ENCODE assay signal across 36 cellular contexts in the genomic region with DNA sequence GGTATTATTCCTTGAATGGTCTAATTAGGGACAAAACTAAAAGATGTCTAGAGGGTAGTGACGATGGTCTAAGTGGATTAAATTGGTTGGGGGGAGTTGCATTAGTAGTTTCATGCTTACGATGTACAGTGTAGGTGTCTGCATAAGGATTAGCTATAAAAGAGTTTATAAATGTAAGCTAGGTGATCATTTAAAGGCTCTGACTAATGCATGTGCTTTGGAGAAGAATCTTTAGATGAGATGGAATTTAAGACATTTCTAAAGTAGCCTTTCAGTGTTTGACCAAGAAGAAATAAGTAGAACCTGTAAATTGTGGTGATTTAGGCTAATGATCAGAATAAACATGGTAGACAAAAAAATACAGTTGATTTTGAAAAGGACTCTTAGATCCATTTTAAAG. TPM values are rescaled to one million over a fixed set of nuclear protein-coding genes. Genes with fewer than 3 reads are reported as not detected.
"Had no signal": no experiment of that assay in that cellular context is flagged by ENCODE, and none has a peak within 500 bp of the region (broad histone marks: within the 10 kb centered on the region; RNA-seq: fewer than 3 reads in every experiment).

No MANE protein-coding gene starts in this region.

- FAIRE-seq: astrocyte, colon, TTC549 had no signal

- H3K9me3 ChIP-seq: adrenal gland, body of pancreas, breast epithelium had no signal

- H3K27me3 ChIP-seq: adrenal gland, body of pancreas had no signal

- H3K36me3 ChIP-seq: adrenal gland, brain microvascular endothelial cell, breast epithelium had no signal

- ATAC-seq: activated CD4-positive, alpha-beta T cell treated with anti-CD3 and anti-CD28 coated beads for 36 hours; activated CD4-positive, CD25-positive, alpha-beta regulatory T cell treated with anti-CD3 and anti-CD28 coated beads, Interleukin-2, amount 50 U/mL, for 24 hours; activated naive CD4-positive, alpha-beta T cell treated with anti-CD3 and anti-CD28 coated beads, Interleukin-2, amount 50 U/mL, for 72 hours; activated T-cell treated with anti-CD3 and anti-CD28 coated beads, Interleukin-2, amount 50 U/mL, for 4 hours; activated T-cell treated with anti-CD3 and anti-CD28 coated beads, Interleukin-2, amount 50 U/mL, for 72 hours; activated T-helper 17 cell treated with anti-CD3 and anti-CD28 coated beads, Interleukin-2, amount 50 U/mL, for 72 hours; body of pancreas had no signal

- H3K27ac ChIP-seq: adrenal gland, body of pancreas, brain microvascular endothelial cell, breast epithelium, VCaP had no signal

- DNase-seq: activated B cell treated with CpG ODN at 0.5 μM for 24 hours; activated CD4-positive, alpha-beta memory T cell treated with anti-CD3 and anti-CD28 coated beads, Interleukin-2, amount 10 ng/mL, durations not matched to agents 7 days and 5 days; activated CD4-positive, alpha-beta T cell treated with anti-CD3 and anti-CD28 coated beads for 1 hour; activated CD4-positive, alpha-beta T cell treated with anti-CD3 and anti-CD28 coated beads for 36 hours; activated CD4-positive, alpha-beta T cell treated with anti-CD3 and anti-CD28 coated beads for 48 hours; activated CD4-positive, alpha-beta T cell treated with anti-CD3 and anti-CD28 coated beads, Interleukin-2, amount 10 ng/mL, durations not matched to agents 7 days and 5 days; activated CD4-positive, alpha-beta T cell treated with anti-CD3 and anti-CD28 coated beads, Interleukin-2, amount 50 U/mL, for 48 hours; activated CD8-positive, alpha-beta memory T cell treated with anti-CD3 and anti-CD28 coated beads, Interleukin-2, amount 50 U/mL, for 4 hours; activated effector memory CD4-positive, alpha-beta T cell treated with anti-CD3 and anti-CD28 coated beads, Interleukin-2, amount 50 U/mL, for 16 hours; activated gamma-delta T cell treated with Interleukin-2 at 50 U/mL for 16 hours; activated naive CD4-positive, alpha-beta T cell; activated naive CD4-positive, alpha-beta T cell treated with anti-CD3 and anti-CD28 coated beads for 36 hours; activated naive CD4-positive, alpha-beta T cell treated with anti-CD3 and anti-CD28 coated beads, Interleukin-2, amount 50 U/mL, for 16 hours; activated naive CD8-positive, alpha-beta T cell treated with anti-CD3 and anti-CD28 coated beads for 36 hours; activated T-cell treated with anti-CD3 and anti-CD28 coated beads for 4 hours; activated T-cell treated with anti-CD3 and anti-CD28 coated beads, Interleukin-2, amount 50 U/mL, for 1 hour; activated T-cell treated with anti-CD3 and anti-CD28 coated beads, Interleukin-2, amount 50 U/mL, for 4 hours; activated T-cell treated with anti-CD3 and anti-CD28 coated beads, Interleukin-2, amount 50 U/mL, for 72 hours; adrenal gland; amniotic stem cell; aorta; body of pancreas; brain microvascular endothelial cell; central memory CD4-positive, alpha-beta T cell; T-helper 2 cell; T-helper 9 cell had no signal

- H3K4me1 ChIP-seq: adrenal gland, body of pancreas, breast epithelium had no signal

- H3K4me3 ChIP-seq: adrenal gland, body of pancreas, breast epithelium had no signal

RNA-seq across cellular contexts. Expression of a gene that starts 7.4 kb away (rescaled TPM):
- total RNA-seq: activated B cell treated with CpG ODN at 0.5 μM for 24 hours; activated CD4-positive, alpha-beta memory T cell treated with anti-CD3 and anti-CD28 coated beads, Interleukin-2, amount 10 ng/mL, durations not matched to agents 7 days and 5 days; activated CD4-positive, alpha-beta T cell treated with anti-CD3 and anti-CD28 coated beads for 36 hours; activated CD4-positive, alpha-beta T cell treated with anti-CD3 and anti-CD28 coated beads, Interleukin-2, amount 10 ng/mL, durations not matched to agents 7 days and 5 days; activated CD8-positive, alpha-beta memory T cell treated with anti-CD3 and anti-CD28 coated beads for 36 hours; activated naive CD4-positive, alpha-beta T cell treated with anti-CD3 and anti-CD28 coated beads for 36 hours; activated naive CD4-positive, alpha-beta T cell treated with anti-CD3 and anti-CD28 coated beads, Interleukin-2, amount 50 U/mL, for 72 hours; activated naive CD8-positive, alpha-beta T cell treated with anti-CD3 and anti-CD28 coated beads for 36 hours; activated T-cell treated with anti-CD3 and anti-CD28 coated beads, Interleukin-2, amount 50 U/mL, for 4 hours; activated T-cell treated with anti-CD3 and anti-CD28 coated beads, Interleukin-2, amount 50 U/mL, for 72 hours; activated T-helper 1 cell treated with anti-CD3 and anti-CD28 coated beads, Interleukin-12 subunit alpha, Interleukin-12 subunit beta, Interleukin-2, Interleukin-4 antibody, amounts not matched to agents 30 ng/mL and 10 ng/mL and 1 ng/mL, durations not matched to agents 14 hours and 24 hours and 36 hours; activated T-helper 17 cell treated with anti-CD3 and anti-CD28 coated beads, Interleukin-2, amount 50 U/mL, for 72 hours; aorta had no signal
